Comparison of ENCODE assay signal across 9 cellular contexts in the genomic region with DNA sequence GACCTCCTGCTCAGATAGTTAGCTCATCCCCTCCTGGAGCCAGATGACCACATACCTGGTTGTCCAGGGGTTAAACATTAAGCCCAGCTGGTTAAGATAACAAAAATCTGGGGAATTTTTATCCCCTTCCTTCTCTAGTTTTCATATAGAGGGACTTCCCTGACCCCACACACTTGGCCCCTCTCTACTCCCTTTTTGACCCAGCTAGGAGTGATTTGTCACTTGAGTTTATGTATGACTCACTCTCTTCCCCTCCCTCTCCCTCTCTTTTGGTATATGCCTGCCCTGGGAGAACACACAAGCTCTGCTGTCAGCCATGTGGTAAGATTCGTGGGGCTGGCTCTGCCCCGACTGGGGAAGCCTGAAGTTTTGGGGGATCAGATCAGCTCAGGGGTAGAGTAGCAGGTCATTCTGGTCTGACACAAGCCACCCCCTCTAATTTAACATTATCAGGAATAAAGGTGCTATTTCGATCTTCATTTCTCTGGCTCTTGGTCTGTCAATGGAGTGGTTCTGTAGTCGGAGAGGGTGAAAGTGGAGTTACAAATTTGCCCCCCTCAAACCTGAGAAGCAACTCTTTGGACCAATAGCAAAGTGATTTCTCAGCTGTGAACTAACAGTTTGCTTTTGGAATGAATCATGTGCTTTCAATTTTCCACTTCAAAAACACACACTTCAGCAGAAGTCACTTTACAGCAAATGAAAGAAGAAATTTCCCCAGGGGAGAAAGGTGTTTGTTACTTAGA.
DNase-seq lines count a peak whose midpoint lies in the region; ATAC-seq and TF ChIP-seq lines count a peak whose summit lies in the region.
"Had no signal": no experiment of that assay in that cellular context is flagged by ENCODE, and none has a peak within 500 bp of the region (broad histone marks: within the 10 kb centered on the region; RNA-seq: fewer than 3 reads in every experiment).

No MANE protein-coding gene starts in this region.

- POLR2A ChIA-PET in GM10248 (lab: Yijun Ruan, JAX), result interaction anchor here (1.9 kb wide), 1 partner anchor 11 kb away, joined by 11 read pairs; no protein-coding TSS in a partner anchor

- no peaks in the 10 kb centered on the region for H3K4me1 Mint-ChIP-seq in endothelial cell (ENCODE audit: unreplicated experiment)

- H3K4me3 ChIP-seq in epithelial cell of proximal tubule (ENCODE audit: low read depth, low read length) (no peak overlapping the region), esophagus muscularis mucosa (no peak overlapping the region), tibial artery (no peak overlapping the region)

- H3K27ac ChIP-seq in esophagus muscularis mucosa (replicated peaks in 1 of 4) (no peak overlapping the region), tibial artery (no peak overlapping the region)

- no peaks in the 10 kb centered on the region for H3K27me3 Mint-ChIP-seq in endothelial cell (ENCODE audit: unreplicated experiment)

- intact Hi-C loops in esophagus muscularis mucosa (cut with DNase I) (no loop called here), tibial artery (cut with DNase I; ENCODE audit: low total_unique reads) (no loop called here)

- no peak overlapping the region for H3K4me3 Mint-ChIP-seq in endothelial cell (ENCODE audit: unreplicated experiment)
- H3K4me3 Mint-ChIP-seq: dendritic cell treated with granulocyte-macrophage colony-stimulating factor and Interleukin-4, amounts not matched to agents 40 ng/mL and 50 ng/mL, for 4 days had no signal

- 50% methylated on average over 4 of the region's 4 CpGs for WGBS in esophagus muscularis mucosa

- TF ChIP-seq POLR2A in esophagus muscularis mucosa (IDR thresholded peaks at IDR 0.05; ENCODE audit: low read depth), result no peak

- H3K4me1 ChIP-seq in esophagus muscularis mucosa, result peaks cover 0 to 3% (median 0%) of the 10 kb centered on the region in 4 donors
- H3K4me1 ChIP-seq in tibial artery, result no peaks in the 10 kb centered on the region

- H3K27me3 ChIP-seq in esophagus muscularis mucosa (peaks cover 0 to 9% (median 0%) of the 10 kb centered on the region in 4 donors), tibial artery (no peaks in the 10 kb centered on the region)

- TF ChIP-seq EP300 in esophagus muscularis mucosa (IDR thresholded peaks at IDR 0.05), result no peak

- H3K36me3 Mint-ChIP-seq in endothelial cell (ENCODE audit: low read depth, unreplicated experiment), result no peaks in the 10 kb centered on the region

- H3K9me3 ChIP-seq in esophagus muscularis mucosa (peaks cover 0 to 3% (median 0%) of the 10 kb centered on the region in 4 donors), tibial artery (no peaks in the 10 kb centered on the region)

- H3K9me3 Mint-ChIP-seq in endothelial cell (ENCODE audit: unreplicated experiment), result no peaks in the 10 kb centered on the region
- H3K9me3 Mint-ChIP-seq: dendritic cell treated with granulocyte-macrophage colony-stimulating factor and Interleukin-4, amounts not matched to agents 40 ng/mL and 50 ng/mL, for 4 days had no signal

- DNase-seq in GM10248 (ENCODE audit: extremely low spot score), result peak; percentile 42
- DNase-seq in epithelial cell of proximal tubule (ENCODE audit: low read depth), result peak; percentile 92
- DNase-seq in endothelial cell (ENCODE audit: low spot score), result no peak
- no peak for DNase-seq in esophagus muscularis mucosa (ENCODE audit: extremely low spot score)
- DNase-seq in NCI-H187 treated with DMSO at 0.1 percent for 48 hours (lab: John Stamatoyannopoulos, UW), result no peak
- DNase-seq in tibial artery, result no peak

- TF ChIP-seq CTCF in GM10248 (IDR thresholded peaks at IDR 0.05; ENCODE audit: control extremely low read depth, extremely low read depth, low read depth, missing control alignments) (no peak), epithelial cell of proximal tubule (conservative IDR thresholded peaks at IDR 0.05; ENCODE audit: low read depth, low read length) (no peak), endothelial cell (IDR thresholded peaks at IDR 0.05; ENCODE audit: unreplicated experiment) (no peak), esophagus muscularis mucosa (IDR thresholded peaks at IDR 0.05) (no peak), tibial artery (IDR thresholded peaks at IDR 0.05) (no peak)

- H3K36me3 ChIP-seq in esophagus muscularis mucosa (no peaks in the 10 kb centered on the region), tibial artery (no peaks in the 10 kb centered on the region)

- no peak overlapping the region for H3K27ac Mint-ChIP-seq in endothelial cell (ENCODE audit: unreplicated experiment)
- H3K27ac Mint-ChIP-seq: dendritic cell treated with granulocyte-macrophage colony-stimulating factor and Interleukin-4, amounts not matched to agents 40 ng/mL and 50 ng/mL, for 4 days had no signal

- ATAC-seq in GM19467 (IDR thresholded peaks at IDR 0.05; ENCODE audit: unreplicated experiment) (peak; percentile 44), HG03442 (IDR thresholded peaks at IDR 0.05; ENCODE audit: unreplicated experiment) (peak; percentile 56)

- CTCF ChIA-PET in GM10248 (lab: Yijun Ruan, JAX), result interaction anchor here (0.9 to 2.3 kb wide), 9 partner anchors 9 to 159 kb away, joined by 3 to 11 read pairs (median 3); no protein-coding TSS in a partner anchor

Comparison
In these comparisons a context has a peak if more than half of its experiments do, and no peak if none do; other contexts are left out.
1. DNase-seq: peak in GM10248 (single experiment) and epithelial cell of proximal tubule (single experiment); none in endothelial cell (single experiment), esophagus muscularis mucosa (single experiment), NCI-H187 treated with DMSO at 0.1 percent for 48 hours (single experiment) and tibial artery (0 of 2).